ENCODE assay signal across 1 cellular context in the genomic region with DNA sequence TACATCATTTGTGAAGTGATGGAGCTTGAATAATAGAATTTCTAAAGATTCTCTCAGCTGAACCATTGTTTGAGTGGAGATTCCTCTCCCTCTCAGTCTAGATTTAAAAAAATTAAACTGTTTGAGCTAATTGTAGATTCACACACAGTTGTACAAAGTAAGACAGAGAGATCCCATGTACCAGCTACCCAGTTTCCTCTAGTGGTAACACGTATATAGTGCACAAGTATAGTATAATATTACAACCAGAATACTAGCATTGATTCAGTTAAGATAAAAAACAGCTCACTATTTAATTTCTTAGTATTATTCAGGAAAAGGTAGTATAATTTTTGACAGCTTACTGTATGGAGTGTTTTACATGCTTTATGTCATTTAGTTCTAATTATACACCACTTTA.
TF ChIP-seq lines count a peak whose summit lies in the region.

No MANE protein-coding gene starts in this region.

TF ChIP-seq in SK-N-SH treated with all-trans-retinoic acid at 6 μM for 48 hours, 23 proteins besides CTCF, POLR2A, EP300 and RAD21 (continued from another document):
- TF ChIP-seq, protein P1, sequence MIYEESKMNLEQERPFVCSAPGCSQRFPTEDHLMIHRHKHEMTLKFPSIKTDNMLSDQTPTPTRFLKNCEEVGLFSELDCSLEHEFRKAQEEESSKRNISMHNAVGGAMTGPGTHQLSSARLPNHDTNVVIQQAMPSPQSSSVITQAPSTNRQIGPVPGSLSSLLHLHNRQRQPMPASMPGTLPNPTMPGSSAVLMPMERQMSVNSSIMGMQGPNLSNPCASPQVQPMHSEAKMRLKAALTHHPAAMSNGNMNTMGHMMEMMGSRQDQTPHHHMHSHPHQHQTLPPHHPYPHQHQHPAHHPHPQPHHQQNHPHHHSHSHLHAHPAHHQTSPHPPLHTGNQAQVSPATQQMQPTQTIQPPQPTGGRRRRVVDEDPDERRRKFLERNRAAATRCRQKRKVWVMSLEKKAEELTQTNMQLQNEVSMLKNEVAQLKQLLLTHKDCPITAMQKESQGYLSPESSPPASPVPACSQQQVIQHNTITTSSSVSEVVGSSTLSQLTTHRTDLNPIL (CRISPR knock-in tag; IDR thresholded peaks at IDR 0.05; ENCODE audit: low read depth): no peak
- TF ChIP-seq BACH2 (CRISPR knock-in tag; IDR thresholded peaks at IDR 0.05; ENCODE audit: borderline replicate concordance) (no peak), SNAI2 (CRISPR knock-in tag; IDR thresholded peaks at IDR 0.05) (no peak), PPARA (CRISPR knock-in tag; IDR thresholded peaks at IDR 0.05; ENCODE audit: borderline replicate concordance) (no peak), ZNF70 (CRISPR knock-in tag; IDR thresholded peaks at IDR 0.05) (no peak)
